8 cellular contexts compared by ENCODE assay signal in the genomic region with DNA sequence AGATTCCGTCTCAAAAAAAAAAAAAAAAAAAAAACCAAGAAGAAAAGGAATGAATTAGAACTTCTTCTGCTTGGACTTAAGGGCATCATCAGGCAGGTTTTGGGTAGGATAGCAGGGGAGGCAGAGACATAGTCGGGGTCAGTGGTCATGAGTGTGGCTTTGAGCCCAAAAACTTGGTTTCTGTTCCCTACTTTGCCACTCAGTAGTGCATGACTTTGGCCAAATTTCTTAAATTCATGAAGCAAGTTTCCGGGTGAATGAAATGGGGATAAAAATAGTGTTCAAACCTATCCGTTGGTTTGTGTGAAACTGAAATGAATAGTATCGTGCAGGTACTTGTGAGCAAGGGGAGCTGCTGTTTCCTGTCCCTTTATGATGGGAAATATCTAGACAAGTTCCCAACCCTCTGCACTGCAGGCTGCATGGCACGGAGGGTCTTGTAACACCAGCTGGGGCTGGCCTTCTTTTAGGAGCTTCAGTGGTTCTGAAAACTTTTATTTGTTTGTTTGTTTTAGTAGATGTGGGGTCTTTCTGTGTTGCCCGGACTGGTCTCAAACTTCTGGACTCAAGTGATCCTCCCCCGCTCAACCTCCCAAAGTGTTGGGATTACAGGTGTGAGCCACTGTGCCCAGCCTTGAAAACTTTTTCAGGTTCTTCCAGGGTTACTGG. TPM values are rescaled to one million over a fixed set of nuclear protein-coding genes. Genes with fewer than 3 reads are reported as not detected.
A peak's percentile ranks its signal among the peaks of the same experiment; 100 is the strongest.
DNase-seq lines count a peak whose midpoint lies in the region; ATAC-seq lines count a peak whose summit lies in the region.

No MANE protein-coding gene starts in this region.

- H3K4me2 ChIP-seq in mesenchymal stem cell (ENCODE audit: low read length, poor library complexity, severe bottlenecking): no peak overlapping the region

- H3K4me3 Mint-ChIP-seq in activated CD4-positive, alpha-beta T cell treated with anti-CD3 and anti-CD28 coated beads for 36 hours: peak overlapping the region; percentile 10

- H3K27me3 ChIP-seq in mesenchymal stem cell (ENCODE audit: control insufficient read depth in 1 of 2, insufficient read depth in 1 of 2, low read length in 2 of 2): no peaks in the 10 kb centered on the region

- H3K36me3 Mint-ChIP-seq in activated CD4-positive, alpha-beta T cell treated with anti-CD3 and anti-CD28 coated beads for 36 hours (ENCODE audit: low read depth): peaks cover 56% of the 10 kb centered on the region
- peaks cover 12 to 48% of the 10 kb centered on the region in 2 donors for H3K36me3 Mint-ChIP-seq in activated naive CD4-positive, alpha-beta T cell treated with anti-CD3 and anti-CD28 coated beads, Interleukin-2, amount 50 U/mL, for 72 hours

- no peak overlapping the region for H2BK15ac ChIP-seq in mesenchymal stem cell (ENCODE audit: low read depth, poor library complexity, severe bottlenecking)

- peak overlapping the region; percentile 77 for H3K27ac Mint-ChIP-seq in activated CD4-positive, alpha-beta T cell treated with anti-CD3 and anti-CD28 coated beads for 36 hours
- H3K27ac Mint-ChIP-seq in activated naive CD4-positive, alpha-beta T cell treated with anti-CD3 and anti-CD28 coated beads, Interleukin-2, amount 50 U/mL, for 72 hours: peak overlapping the region; percentile 60 to 93

- H2AFZ ChIP-seq in mesenchymal stem cell (ENCODE audit: low read depth, low read length): no peak overlapping the region

- CTCF ChIA-PET in activated CD4-positive, alpha-beta T cell treated with anti-CD3 and anti-CD28 coated beads for 36 hours (lab: Charles Lee): interaction anchor here (0.6 to 1.4 kb wide), 4 partner anchors 22 to 560 kb away, joined by 3 to 8 read pairs (median 4); no protein-coding TSS in a partner anchor

- peak overlapping the region; percentile 80 for H3K9ac ChIP-seq in mesenchymal stem cell (ENCODE audit: low read length)

- ATAC-seq in activated CD4-positive, alpha-beta T cell treated with anti-CD3 and anti-CD28 coated beads for 36 hours: no peak
- ATAC-seq in HG03439 (IDR thresholded peaks at IDR 0.05; ENCODE audit: unreplicated experiment) (peak; percentile 30), GM21717 (IDR thresholded peaks at IDR 0.05; ENCODE audit: unreplicated experiment) (no peak)
- peak; percentile 5 to 6 for ATAC-seq in activated naive CD4-positive, alpha-beta T cell treated with anti-CD3 and anti-CD28 coated beads, Interleukin-2, amount 50 U/mL, for 72 hours

- H3K36me3 ChIP-seq in mesenchymal stem cell (ENCODE audit: control insufficient read depth in 1 of 2, insufficient read depth in 2 of 2, low read depth in 1 of 2, low read length in 2 of 2): peaks cover 44 to 73% of the 10 kb centered on the region in 2 experiments

- H3K4me1 Mint-ChIP-seq in activated CD4-positive, alpha-beta T cell treated with anti-CD3 and anti-CD28 coated beads for 36 hours: peaks cover 58% of the 10 kb centered on the region

- no peak overlapping the region for H2BK120ac ChIP-seq in mesenchymal stem cell (ENCODE audit: low read depth, low read length)

- no peak overlapping the region for H4K8ac ChIP-seq in mesenchymal stem cell (ENCODE audit: low read length)

- intact Hi-C loops in activated CD4-positive, alpha-beta T cell treated with anti-CD3 and anti-CD28 coated beads for 36 hours (cut with DNase I, micrococcal nuclease): no loop called here

- POLR2A ChIA-PET in activated CD4-positive, alpha-beta T cell treated with anti-CD3 and anti-CD28 coated beads for 36 hours (lab: Charles Lee): interaction anchor here (0.6 to 0.9 kb wide), 2 partner anchors 70 to 108 kb away, joined by 4 to 6 read pairs; no protein-coding TSS in a partner anchor

- H3K9me3 ChIP-seq in mesenchymal stem cell (ENCODE audit: control insufficient read depth, low read length): no peaks in the 10 kb centered on the region

- no peak overlapping the region for H4K91ac ChIP-seq in mesenchymal stem cell (ENCODE audit: low read length)

- WGBS in mesenchymal stem cell: 87% methylated on average over 8 of the region's 8 CpGs

- no peaks in the 10 kb centered on the region for H3K9me3 Mint-ChIP-seq in activated CD4-positive, alpha-beta T cell treated with anti-CD3 and anti-CD28 coated beads for 36 hours (ENCODE audit: low read depth)
- H3K9me3 Mint-ChIP-seq in activated naive CD4-positive, alpha-beta T cell treated with anti-CD3 and anti-CD28 coated beads, Interleukin-2, amount 50 U/mL, for 72 hours: no peaks in the 10 kb centered on the region

- H3K4me1 ChIP-seq in mesenchymal stem cell (ENCODE audit: control insufficient read depth, insufficient read depth, low read depth, low read length): peaks cover 42% of the 10 kb centered on the region

- H3K79me1 ChIP-seq in mesenchymal stem cell (replicated peaks; ENCODE audit: low read length, poor library complexity, severe bottlenecking): no peaks in the 10 kb centered on the region

- peak overlapping the region; percentile 46 for H3K27ac ChIP-seq in mesenchymal stem cell (ENCODE audit: low read length, poor library complexity, severe bottlenecking)

- no peak overlapping the region for H3K23ac ChIP-seq in mesenchymal stem cell (ENCODE audit: low read length in 2 of 2)

- H2BK12ac ChIP-seq in mesenchymal stem cell (ENCODE audit: low read length in 2 of 2): no peak overlapping the region

- H3K27me3 Mint-ChIP-seq in activated CD4-positive, alpha-beta T cell treated with anti-CD3 and anti-CD28 coated beads for 36 hours: no peaks in the 10 kb centered on the region

- H3K4me3 ChIP-seq in mesenchymal stem cell (ENCODE audit: insufficient read depth in 1 of 2, low read depth in 1 of 2, low read length in 2 of 2): no peak overlapping the region

- no peak overlapping the region for H3K18ac ChIP-seq in mesenchymal stem cell (ENCODE audit: low read depth in 1 of 2, low read length in 2 of 2)

- no peak overlapping the region for H2AK5ac ChIP-seq in mesenchymal stem cell (ENCODE audit: low read length, severe bottlenecking)

- DNase-seq in activated CD4-positive, alpha-beta T cell treated with anti-CD3 and anti-CD28 coated beads for 36 hours: peak; percentile 10
- no peak for DNase-seq in activated CD4-positive, alpha-beta T cell treated with anti-CD3 and anti-CD28 coated beads for 1 hour
- DNase-seq in activated naive CD4-positive, alpha-beta T cell treated with anti-CD3 and anti-CD28 coated beads, Interleukin-2, amount 50 U/mL, for 72 hours (ENCODE audit: low spot score in 2 of 2): peak in 1 of 2 donors; percentile 51
- peak; percentile 78 for DNase-seq in mesenchymal stem cell
- no peak for DNase-seq in NCI-H748 (lab: John Stamatoyannopoulos, UW; ENCODE audit: unreplicated experiment)
- DNase-seq in NCI-H69 (lab: John Stamatoyannopoulos, UW): no peak

- H2BK5ac ChIP-seq in mesenchymal stem cell (ENCODE audit: low read depth, low read length, poor library complexity, severe bottlenecking): no peak overlapping the region

- H3K14ac ChIP-seq in mesenchymal stem cell (ENCODE audit: low read length in 2 of 2): no peak overlapping the region

- H3K4ac ChIP-seq in mesenchymal stem cell (ENCODE audit: low read depth in 1 of 2, low read length in 2 of 2): no peak overlapping the region

RNA-seq across cellular contexts. Expression of gene NEAT1, which starts 18.4 kb away (rescaled TPM):
- total RNA-seq in activated CD4-positive, alpha-beta T cell treated with anti-CD3 and anti-CD28 coated beads for 36 hours: 100 to 1,000 TPM; 435 to 569 TPM
- total RNA-seq in activated naive CD4-positive, alpha-beta T cell treated with anti-CD3 and anti-CD28 coated beads, Interleukin-2, amount 50 U/mL, for 72 hours: 1,000 to 10,000 TPM in 1 of 2 donors, 100 to 1,000 TPM in 1; 836 to 2,329 TPM
- polyA plus RNA-seq in mesenchymal stem cell (2013, experiment 1 of 2): 51.2 TPM
- 44.5 TPM for polyA plus RNA-seq in mesenchymal stem cell (2013, experiment 2 of 2)

RNA-seq across cellular contexts. Expression of gene FRMD8, which starts 54.5 kb away (rescaled TPM):
- 10 to 100 TPM; 32.7 to 37.5 TPM for total RNA-seq in activated CD4-positive, alpha-beta T cell treated with anti-CD3 and anti-CD28 coated beads for 36 hours
- 10 to 100 TPM; 39.7 to 53.4 TPM for total RNA-seq in activated naive CD4-positive, alpha-beta T cell treated with anti-CD3 and anti-CD28 coated beads, Interleukin-2, amount 50 U/mL, for 72 hours
- polyA plus RNA-seq in mesenchymal stem cell (2013, experiment 1 of 2): 24.6 TPM
- polyA plus RNA-seq in mesenchymal stem cell (2013, experiment 2 of 2): 25.1 TPM

RNA-seq across cellular contexts. Expression of gene MALAT1, which starts 57.9 kb away (rescaled TPM):
- total RNA-seq in activated CD4-positive, alpha-beta T cell treated with anti-CD3 and anti-CD28 coated beads for 36 hours: 1,000 to 10,000 TPM; 7,016 to 9,748 TPM
- total RNA-seq in activated naive CD4-positive, alpha-beta T cell treated with anti-CD3 and anti-CD28 coated beads, Interleukin-2, amount 50 U/mL, for 72 hours: over 10,000 TPM in 1 of 2 donors, 1,000 to 10,000 TPM in 1; 7,127 to 16,609 TPM
- polyA plus RNA-seq in mesenchymal stem cell (2013, experiment 1 of 2): 972 TPM
- polyA plus RNA-seq in mesenchymal stem cell (2013, experiment 2 of 2): 756 TPM

RNA-seq across cellular contexts. Expression of gene SLC25A45, which starts 58.5 kb away (rescaled TPM):
- 10 to 100 TPM; 13.2 to 14.3 TPM for total RNA-seq in activated CD4-positive, alpha-beta T cell treated with anti-CD3 and anti-CD28 coated beads for 36 hours
- total RNA-seq in activated naive CD4-positive, alpha-beta T cell treated with anti-CD3 and anti-CD28 coated beads, Interleukin-2, amount 50 U/mL, for 72 hours: 10 to 100 TPM in 1 of 2 donors, 1 to 10 TPM in 1; 9.7 to 18.5 TPM
- polyA plus RNA-seq in mesenchymal stem cell (2013, experiment 1 of 2): 2.2 TPM
- 1.9 TPM for polyA plus RNA-seq in mesenchymal stem cell (2013, experiment 2 of 2)

Comparison
In these comparisons a context has a peak if more than half of its experiments do, and no peak if none do; other contexts are left out.
1. DNase-seq: peak in activated CD4-positive, alpha-beta T cell treated with anti-CD3 and anti-CD28 coated beads for 36 hours (single experiment) and mesenchymal stem cell (single experiment); none in activated CD4-positive, alpha-beta T cell treated with anti-CD3 and anti-CD28 coated beads for 1 hour (single experiment), NCI-H748 (single experiment) and NCI-H69 (single experiment).
2. ATAC-seq: peak in HG03439 (single experiment) and activated naive CD4-positive, alpha-beta T cell treated with anti-CD3 and anti-CD28 coated beads, Interleukin-2, amount 50 U/mL, for 72 hours (2 of 2); none in activated CD4-positive, alpha-beta T cell treated with anti-CD3 and anti-CD28 coated beads for 36 hours (single experiment) and GM21717 (single experiment).